1 cellular context compared by ENCODE assay signal in genomic region chr5:35194636-35195471, GRCh38.
TF ChIP-seq lines count a peak whose summit lies in the region.

No MANE protein-coding gene starts in this region.

TF ChIP-seq in HepG2, 621 proteins besides CTCF, POLR2A, EP300 and RAD21 (continued from another document and continues in another):
- TF ChIP-seq LRRFIP1 (CRISPR knock-in tag; conservative IDR thresholded peaks at IDR 0.05), result no peak
- TF ChIP-seq ZNF687 (CRISPR knock-in tag; IDR thresholded peaks at IDR 0.05), result peak; percentile 66
- TF ChIP-seq KLF12 (CRISPR knock-in tag; IDR thresholded peaks at IDR 0.05; ENCODE audit: borderline replicate concordance), result no peak
- TF ChIP-seq TOPORS (CRISPR knock-in tag; IDR thresholded peaks at IDR 0.05), result no peak
- TF ChIP-seq ZNF777 (CRISPR knock-in tag; IDR thresholded peaks at IDR 0.05), result no peak
- TF ChIP-seq ZFY (CRISPR knock-in tag; IDR thresholded peaks at IDR 0.05), result peak; percentile 16; the same call in 1 of the 2 replicates
- no peak for TF ChIP-seq ATF3 (CRISPR knock-in tag; IDR thresholded peaks at IDR 0.05)
- peak; percentile 49; the same call in 1 of the 2 replicates for TF ChIP-seq MIXL1 (CRISPR knock-in tag; IDR thresholded peaks at IDR 0.05)
- TF ChIP-seq SMAD1 (CRISPR knock-in tag; IDR thresholded peaks at IDR 0.05; ENCODE audit: borderline replicate concordance, low read depth), result no peak
- TF ChIP-seq CERS6 (CRISPR knock-in tag; IDR thresholded peaks at IDR 0.05), result no peak
- TF ChIP-seq ZNF605 (CRISPR knock-in tag; IDR thresholded peaks at IDR 0.05), result peak; percentile 59; the same call in 1 of the 2 replicates
- TF ChIP-seq ATAD3A (CRISPR knock-in tag; IDR thresholded peaks at IDR 0.05), result no peak
- TF ChIP-seq JARID2 (CRISPR knock-in tag; IDR thresholded peaks at IDR 0.05; ENCODE audit: insufficient replicate concordance), result no peak
- peak; percentile 61; the same call in 1 of the 2 replicates for TF ChIP-seq PITX1 (CRISPR knock-in tag; IDR thresholded peaks at IDR 0.05)
- no peak for TF ChIP-seq GATA4 (IDR thresholded peaks at IDR 0.05; ENCODE audit: borderline replicate concordance, low read depth)
- no peak for TF ChIP-seq ZBTB3 (CRISPR knock-in tag; IDR thresholded peaks at IDR 0.05; ENCODE audit: borderline replicate concordance, low read depth)
- TF ChIP-seq CAMTA2 (CRISPR knock-in tag; IDR thresholded peaks at IDR 0.05; ENCODE audit: borderline replicate concordance), result no peak
- no peak for TF ChIP-seq TAF15 (IDR thresholded peaks at IDR 0.05; ENCODE audit: low read depth, low read length, poor library complexity, severe bottlenecking)
- peak; percentile 52; the same call in 1 of the 2 replicates for TF ChIP-seq HDAC1 (CRISPR knock-in tag; IDR thresholded peaks at IDR 0.05)
- TF ChIP-seq RARA (CRISPR knock-in tag; IDR thresholded peaks at IDR 0.05), result peak; percentile 17; the same call in 1 of the 2 replicates
- TF ChIP-seq CENPX (CRISPR knock-in tag; IDR thresholded peaks at IDR 0.05), result no peak
- no peak for TF ChIP-seq KLF13 (CRISPR knock-in tag; IDR thresholded peaks at IDR 0.05)
- no peak for TF ChIP-seq MIER3 (CRISPR knock-in tag; IDR thresholded peaks at IDR 0.05; ENCODE audit: borderline replicate concordance)
- no peak for TF ChIP-seq NKX3-1 (CRISPR knock-in tag; IDR thresholded peaks at IDR 0.05)
- no peak for TF ChIP-seq ZNF878 (CRISPR knock-in tag; IDR thresholded peaks at IDR 0.05)
- no peak for TF ChIP-seq ZNF816 (CRISPR knock-in tag; IDR thresholded peaks at IDR 0.05; ENCODE audit: borderline replicate concordance)
- TF ChIP-seq ZNF512 (CRISPR knock-in tag; IDR thresholded peaks at IDR 0.05), result no peak
- no peak for TF ChIP-seq MLX (CRISPR knock-in tag; IDR thresholded peaks at IDR 0.05)
- no peak for TF ChIP-seq SNRNP70 (IDR thresholded peaks at IDR 0.05; ENCODE audit: low read depth, low read length)
- TF ChIP-seq TAF1 (CRISPR knock-in tag; IDR thresholded peaks at IDR 0.05), result peak; percentile 44; the same call in 1 of the 2 replicates
- TF ChIP-seq ZZZ3 (CRISPR knock-in tag; IDR thresholded peaks at IDR 0.05; ENCODE audit: borderline replicate concordance), result no peak
- TF ChIP-seq SAFB2 (CRISPR knock-in tag; IDR thresholded peaks at IDR 0.05; ENCODE audit: borderline replicate concordance, low read depth), result no peak
- peak; percentile 83; the same call in 1 of the 2 replicates for TF ChIP-seq TFE3 (CRISPR knock-in tag; IDR thresholded peaks at IDR 0.05)
- no peak for TF ChIP-seq ZBTB46 (CRISPR knock-in tag; IDR thresholded peaks at IDR 0.05; ENCODE audit: borderline replicate concordance)
- TF ChIP-seq HMG20B (CRISPR knock-in tag; conservative IDR thresholded peaks at IDR 0.05), result no peak
- no peak for TF ChIP-seq DZIP1 (CRISPR knock-in tag; IDR thresholded peaks at IDR 0.05)
- TF ChIP-seq DMAP1 (CRISPR knock-in tag; IDR thresholded peaks at IDR 0.05), result peak; percentile 44; the same call in 1 of the 2 replicates
- peak; percentile 46 for TF ChIP-seq ARID5B (CRISPR knock-in tag; IDR thresholded peaks at IDR 0.05)
- TF ChIP-seq SMYD3 (CRISPR knock-in tag; IDR thresholded peaks at IDR 0.05), result no peak
- no peak for TF ChIP-seq ZBTB8A (CRISPR knock-in tag; IDR thresholded peaks at IDR 0.05; ENCODE audit: borderline replicate concordance, low read depth)
- TF ChIP-seq ZNF501 (CRISPR knock-in tag; IDR thresholded peaks at IDR 0.05), result no peak
- 0 out of 2 replicates have a peak, but pooled peaks have one; percentile 16 for TF ChIP-seq FOXA3 (CRISPR knock-in tag; IDR thresholded peaks at IDR 0.05)
